In the genomic region with DNA sequence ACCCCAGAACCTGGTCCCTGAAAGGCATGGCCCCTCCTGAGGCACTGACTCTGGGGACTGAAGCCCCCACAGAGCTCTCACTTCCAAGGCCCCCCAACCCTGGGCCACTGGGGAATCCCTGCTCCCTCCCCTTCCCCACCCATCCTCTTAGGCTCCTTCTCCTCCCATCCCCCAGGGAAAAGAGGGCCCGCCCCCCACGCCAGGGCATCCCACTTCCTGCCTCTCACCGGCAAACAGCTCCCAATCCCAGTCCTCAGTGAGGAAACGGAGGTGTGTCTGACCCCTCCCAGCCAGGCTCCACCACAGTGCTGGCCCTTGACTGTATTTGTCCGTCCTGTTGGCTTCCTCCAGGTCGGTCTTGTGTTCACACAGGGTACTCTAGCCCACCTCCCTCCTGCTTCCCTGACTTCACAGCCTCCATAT, we compare ENCODE assay signal across 1 cellular context.
A peak's percentile ranks its signal among the peaks of the same experiment; 100 is the strongest.
TF ChIP-seq lines count a peak whose summit lies in the region.

No MANE protein-coding gene starts in this region.

TF ChIP-seq in HepG2, 621 proteins besides CTCF, POLR2A, EP300 and RAD21 (continued from another document and continues in another):
- TF ChIP-seq SP1 (IDR thresholded peaks at IDR 0.05) = no peak
- TF ChIP-seq SP1 (CRISPR knock-in tag; IDR thresholded peaks at IDR 0.05) = 0 out of 2 replicates have a peak, but pooled peaks have one; percentile 29
- no peak for TF ChIP-seq ARID3A (IDR thresholded peaks at IDR 0.05; ENCODE audit: low read depth, low read length)
- peak; percentile 29; the same call in 1 of the 2 replicates for TF ChIP-seq SIN3A (IDR thresholded peaks at IDR 0.05; ENCODE audit: borderline replicate concordance, low read depth, low read length)
- TF ChIP-seq NR3C1 (CRISPR knock-in tag; IDR thresholded peaks at IDR 0.05) = no peak
- TF ChIP-seq, protein P1, sequence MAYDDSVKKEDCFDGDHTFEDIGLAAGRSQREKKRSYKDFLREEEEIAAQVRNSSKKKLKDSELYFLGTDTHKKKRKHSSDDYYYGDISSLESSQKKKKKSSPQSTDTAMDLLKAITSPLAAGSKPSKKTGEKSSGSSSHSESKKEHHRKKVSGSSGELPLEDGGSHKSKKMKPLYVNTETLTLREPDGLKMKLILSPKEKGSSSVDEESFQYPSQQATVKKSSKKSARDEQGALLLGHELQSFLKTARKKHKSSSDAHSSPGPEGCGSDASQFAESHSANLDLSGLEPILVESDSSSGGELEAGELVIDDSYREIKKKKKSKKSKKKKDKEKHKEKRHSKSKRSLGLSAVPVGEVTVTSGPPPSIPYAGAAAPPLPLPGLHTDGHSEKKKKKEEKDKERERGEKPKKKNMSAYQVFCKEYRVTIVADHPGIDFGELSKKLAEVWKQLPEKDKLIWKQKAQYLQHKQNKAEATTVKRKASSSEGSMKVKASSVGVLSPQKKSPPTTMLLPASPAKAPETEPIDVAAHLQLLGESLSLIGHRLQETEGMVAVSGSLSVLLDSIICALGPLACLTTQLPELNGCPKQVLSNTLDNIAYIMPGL (CRISPR knock-in tag; IDR thresholded peaks at IDR 0.05; ENCODE audit: borderline replicate concordance in 1 of 2, low read depth in 1 of 2) = 0 out of 4 replicates have a peak, but pooled peaks of 1 of the 2 experiments have one; percentile 3
- TF ChIP-seq ZFP37 (CRISPR knock-in tag; IDR thresholded peaks at IDR 0.05; ENCODE audit: borderline replicate concordance) = no peak
- no peak for TF ChIP-seq CBX5 (CRISPR knock-in tag; IDR thresholded peaks at IDR 0.05; ENCODE audit: borderline replicate concordance)
- TF ChIP-seq ZBTB7A (CRISPR knock-in tag; IDR thresholded peaks at IDR 0.05) = no peak
- 0 out of 2 replicates have a peak, but pooled peaks have one; percentile 13 for TF ChIP-seq CEBPG (CRISPR knock-in tag; IDR thresholded peaks at IDR 0.05)
- TF ChIP-seq, protein P2, sequence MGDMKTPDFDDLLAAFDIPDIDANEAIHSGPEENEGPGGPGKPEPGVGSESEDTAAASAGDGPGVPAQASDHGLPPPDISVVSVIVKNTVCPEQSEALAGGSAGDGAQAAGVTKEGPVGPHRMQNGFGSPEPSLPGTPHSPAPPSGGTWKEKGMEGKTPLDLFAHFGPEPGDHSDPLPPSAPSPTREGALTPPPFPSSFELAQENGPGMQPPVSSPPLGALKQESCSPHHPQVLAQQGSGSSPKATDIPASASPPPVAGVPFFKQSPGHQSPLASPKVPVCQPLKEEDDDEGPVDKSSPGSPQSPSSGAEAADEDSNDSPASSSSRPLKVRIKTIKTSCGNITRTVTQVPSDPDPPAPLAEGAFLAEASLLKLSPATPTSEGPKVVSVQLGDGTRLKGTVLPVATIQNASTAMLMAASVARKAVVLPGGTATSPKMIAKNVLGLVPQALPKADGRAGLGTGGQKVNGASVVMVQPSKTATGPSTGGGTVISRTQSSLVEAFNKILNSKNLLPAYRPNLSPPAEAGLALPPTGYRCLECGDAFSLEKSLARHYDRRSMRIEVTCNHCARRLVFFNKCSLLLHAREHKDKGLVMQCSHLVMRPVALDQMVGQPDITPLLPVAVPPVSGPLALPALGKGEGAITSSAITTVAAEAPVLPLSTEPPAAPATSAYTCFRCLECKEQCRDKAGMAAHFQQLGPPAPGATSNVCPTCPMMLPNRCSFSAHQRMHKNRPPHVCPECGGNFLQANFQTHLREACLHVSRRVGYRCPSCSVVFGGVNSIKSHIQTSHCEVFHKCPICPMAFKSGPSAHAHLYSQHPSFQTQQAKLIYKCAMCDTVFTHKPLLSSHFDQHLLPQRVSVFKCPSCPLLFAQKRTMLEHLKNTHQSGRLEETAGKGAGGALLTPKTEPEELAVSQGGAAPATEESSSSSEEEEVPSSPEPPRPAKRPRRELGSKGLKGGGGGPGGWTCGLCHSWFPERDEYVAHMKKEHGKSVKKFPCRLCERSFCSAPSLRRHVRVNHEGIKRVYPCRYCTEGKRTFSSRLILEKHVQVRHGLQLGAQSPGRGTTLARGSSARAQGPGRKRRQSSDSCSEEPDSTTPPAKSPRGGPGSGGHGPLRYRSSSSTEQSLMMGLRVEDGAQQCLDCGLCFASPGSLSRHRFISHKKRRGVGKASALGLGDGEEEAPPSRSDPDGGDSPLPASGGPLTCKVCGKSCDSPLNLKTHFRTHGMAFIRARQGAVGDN (CRISPR knock-in tag; IDR thresholded peaks at IDR 0.05) = peak; percentile 5; the same call in 1 of the 2 replicates
- no peak for TF ChIP-seq MEF2D (CRISPR knock-in tag; IDR thresholded peaks at IDR 0.05)
- no peak for TF ChIP-seq HDAC6 (IDR thresholded peaks at IDR 0.05; ENCODE audit: low read depth, low read length)
- peak; percentile 9; the same call in 1 of the 2 replicates for TF ChIP-seq ZNF281 (CRISPR knock-in tag; IDR thresholded peaks at IDR 0.05; ENCODE audit: borderline replicate concordance)
- TF ChIP-seq GABPB1 (CRISPR knock-in tag; IDR thresholded peaks at IDR 0.05) = peak; percentile 72
- TF ChIP-seq MXD4 (CRISPR knock-in tag; IDR thresholded peaks at IDR 0.05) = 0 out of 2 replicates have a peak, but pooled peaks have one; percentile 11
- TF ChIP-seq, protein P3, sequence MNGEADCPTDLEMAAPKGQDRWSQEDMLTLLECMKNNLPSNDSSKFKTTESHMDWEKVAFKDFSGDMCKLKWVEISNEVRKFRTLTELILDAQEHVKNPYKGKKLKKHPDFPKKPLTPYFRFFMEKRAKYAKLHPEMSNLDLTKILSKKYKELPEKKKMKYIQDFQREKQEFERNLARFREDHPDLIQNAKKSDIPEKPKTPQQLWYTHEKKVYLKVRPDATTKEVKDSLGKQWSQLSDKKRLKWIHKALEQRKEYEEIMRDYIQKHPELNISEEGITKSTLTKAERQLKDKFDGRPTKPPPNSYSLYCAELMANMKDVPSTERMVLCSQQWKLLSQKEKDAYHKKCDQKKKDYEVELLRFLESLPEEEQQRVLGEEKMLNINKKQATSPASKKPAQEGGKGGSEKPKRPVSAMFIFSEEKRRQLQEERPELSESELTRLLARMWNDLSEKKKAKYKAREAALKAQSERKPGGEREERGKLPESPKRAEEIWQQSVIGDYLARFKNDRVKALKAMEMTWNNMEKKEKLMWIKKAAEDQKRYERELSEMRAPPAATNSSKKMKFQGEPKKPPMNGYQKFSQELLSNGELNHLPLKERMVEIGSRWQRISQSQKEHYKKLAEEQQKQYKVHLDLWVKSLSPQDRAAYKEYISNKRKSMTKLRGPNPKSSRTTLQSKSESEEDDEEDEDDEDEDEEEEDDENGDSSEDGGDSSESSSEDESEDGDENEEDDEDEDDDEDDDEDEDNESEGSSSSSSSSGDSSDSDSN (CRISPR knock-in tag; IDR thresholded peaks at IDR 0.05) = peak; percentile 27
- no peak for TF ChIP-seq MBD4 (IDR thresholded peaks at IDR 0.05; ENCODE audit: borderline replicate concordance, low read length)
- 0 out of 2 replicates have a peak, but pooled peaks have one; percentile 12 for TF ChIP-seq KDM2A (CRISPR knock-in tag; IDR thresholded peaks at IDR 0.05; ENCODE audit: borderline replicate concordance, low read depth)
- no peak for TF ChIP-seq ZNF720 (CRISPR knock-in tag; IDR thresholded peaks at IDR 0.05)
- TF ChIP-seq NAIF1 (CRISPR knock-in tag; IDR thresholded peaks at IDR 0.05; ENCODE audit: borderline replicate concordance) = 0 out of 2 replicates have a peak, but pooled peaks have one; percentile 24
- TF ChIP-seq ZNF501 (CRISPR knock-in tag; IDR thresholded peaks at IDR 0.05) = no peak
- no peak for TF ChIP-seq HOXA9 (CRISPR knock-in tag; IDR thresholded peaks at IDR 0.05; ENCODE audit: borderline replicate concordance)
- TF ChIP-seq TBP (CRISPR knock-in tag; IDR thresholded peaks at IDR 0.05) = no peak
- no peak; the same call in 1 of the 2 replicates for TF ChIP-seq NFYB (CRISPR knock-in tag; IDR thresholded peaks at IDR 0.05)
- no peak for TF ChIP-seq ZBTB10 (CRISPR knock-in tag; IDR thresholded peaks at IDR 0.05; ENCODE audit: borderline replicate concordance)
- TF ChIP-seq ELF1 (CRISPR knock-in tag; IDR thresholded peaks at IDR 0.05) = peak; percentile 59
- no peak for TF ChIP-seq IKZF1 (IDR thresholded peaks at IDR 0.05)
- 0 out of 2 replicates have a peak, but pooled peaks have one; percentile 23 for TF ChIP-seq YEATS4 (CRISPR knock-in tag; IDR thresholded peaks at IDR 0.05; ENCODE audit: borderline replicate concordance)
- no peak for TF ChIP-seq MED13 (CRISPR knock-in tag; IDR thresholded peaks at IDR 0.05)
- TF ChIP-seq RBFOX2 (IDR thresholded peaks at IDR 0.05; ENCODE audit: low read depth, low read length) = no peak
- no peak for TF ChIP-seq ZNF260 (CRISPR knock-in tag; IDR thresholded peaks at IDR 0.05; ENCODE audit: borderline replicate concordance, low read depth)
- no peak for TF ChIP-seq ZNF83 (CRISPR knock-in tag; IDR thresholded peaks at IDR 0.05; ENCODE audit: borderline replicate concordance)
- TF ChIP-seq GABPA (IDR thresholded peaks at IDR 0.05; ENCODE audit: low read depth, low read length) = peak; percentile 17; the same call in 1 of the 2 replicates
- TF ChIP-seq GABPA (CRISPR knock-in tag; IDR thresholded peaks at IDR 0.05; ENCODE audit: low read depth) = peak; percentile 72
- TF ChIP-seq SAP130 (CRISPR knock-in tag; IDR thresholded peaks at IDR 0.05; ENCODE audit: low read depth) = peak; percentile 60; the same call in 1 of the 2 replicates
- TF ChIP-seq ZNF619 (CRISPR knock-in tag; IDR thresholded peaks at IDR 0.05) = 0 out of 2 replicates have a peak, but pooled peaks have one; percentile 39
- 0 out of 2 replicates have a peak, but pooled peaks have one; percentile 23 for TF ChIP-seq GFI1 (CRISPR knock-in tag; IDR thresholded peaks at IDR 0.05; ENCODE audit: borderline replicate concordance)
- peak; percentile 47; the same call in 1 of the 2 replicates for TF ChIP-seq ARID4A (CRISPR knock-in tag; IDR thresholded peaks at IDR 0.05; ENCODE audit: borderline replicate concordance)
